In genomic region chr11:110713469-110713776, GRCh38 we compare ENCODE assay signal across 11 cellular contexts. TPM values are rescaled to one million over a fixed set of nuclear protein-coding genes. Genes with fewer than 3 reads are reported as not detected.
DNase-seq lines count a peak whose midpoint lies in the region; ATAC-seq, FAIRE-seq and TF ChIP-seq lines count a peak whose summit lies in the region.
"Had no signal": no experiment of that assay in that cellular context is flagged by ENCODE, and none has a peak within 500 bp of the region (broad histone marks: within the 10 kb centered on the region; RNA-seq: fewer than 3 reads in every experiment).

No MANE protein-coding gene starts in this region.

- H3K9me3 Mint-ChIP-seq in HFFc6, result no peaks in the 10 kb centered on the region
- no peaks in the 10 kb centered on the region for H3K9me3 Mint-ChIP-seq in activated T-helper 1 cell treated with anti-CD3 and anti-CD28 coated beads, Interleukin-12 subunit alpha, Interleukin-12 subunit beta, Interleukin-2, Interleukin-4 antibody, amounts not matched to agents 30 ng/mL and 10 ng/mL and 1 ng/mL, durations not matched to agents 14 hours and 24 hours and 36 hours
- no peaks in the 10 kb centered on the region for H3K9me3 Mint-ChIP-seq in stimulated activated effector memory CD8-positive, alpha-beta T cell treated with anti-CD3 and anti-CD28 coated beads, Interleukin-12 subunit alpha, Interleukin-12 subunit beta, amount 100 ng/mL, for 72 hours

- no peaks in the 10 kb centered on the region for H3K9me3 ChIP-seq in kidney (ENCODE audit: control insufficient read depth in 1 of 2, low read length in 2 of 2)

- peaks cover 6 to 13% of the 10 kb centered on the region in 2 donors for H3K4me1 ChIP-seq in kidney (ENCODE audit: control insufficient read depth in 1 of 2, insufficient read depth in 1 of 2, low read depth in 1 of 2, low read length in 2 of 2)

- no peaks in the 10 kb centered on the region for H3K36me3 Mint-ChIP-seq in HFFc6 (ENCODE audit: low read depth)
- peaks cover 2% of the 10 kb centered on the region for H3K36me3 Mint-ChIP-seq in activated T-helper 1 cell treated with anti-CD3 and anti-CD28 coated beads, Interleukin-12 subunit alpha, Interleukin-12 subunit beta, Interleukin-2, Interleukin-4 antibody, amounts not matched to agents 30 ng/mL and 10 ng/mL and 1 ng/mL, durations not matched to agents 14 hours and 24 hours and 36 hours (ENCODE audit: low read depth)
- no peaks in the 10 kb centered on the region for H3K36me3 Mint-ChIP-seq in stimulated activated effector memory CD8-positive, alpha-beta T cell treated with anti-CD3 and anti-CD28 coated beads, Interleukin-12 subunit alpha, Interleukin-12 subunit beta, amount 100 ng/mL, for 72 hours

- no peaks in the 10 kb centered on the region; the same call in 1 of the 2 replicates for H3K27me3 Mint-ChIP-seq in HFFc6 (ENCODE audit: insufficient read depth)
- H3K27me3 Mint-ChIP-seq in activated T-helper 1 cell treated with anti-CD3 and anti-CD28 coated beads, Interleukin-12 subunit alpha, Interleukin-12 subunit beta, Interleukin-2, Interleukin-4 antibody, amounts not matched to agents 30 ng/mL and 10 ng/mL and 1 ng/mL, durations not matched to agents 14 hours and 24 hours and 36 hours (ENCODE audit: insufficient read depth), result peaks cover 48% of the 10 kb centered on the region

- FAIRE-seq in kidney (lab: Jason Lieb, UNC), result no peak

- peak overlapping the region; percentile 83 for H3K4me3 Mint-ChIP-seq in HFFc6
- peak overlapping the region; percentile 23 for H3K4me3 Mint-ChIP-seq in activated T-helper 1 cell treated with anti-CD3 and anti-CD28 coated beads, Interleukin-12 subunit alpha, Interleukin-12 subunit beta, Interleukin-2, Interleukin-4 antibody, amounts not matched to agents 30 ng/mL and 10 ng/mL and 1 ng/mL, durations not matched to agents 14 hours and 24 hours and 36 hours
- H3K4me3 Mint-ChIP-seq in stimulated activated effector memory CD8-positive, alpha-beta T cell treated with anti-CD3 and anti-CD28 coated beads, Interleukin-12 subunit alpha, Interleukin-12 subunit beta, amount 100 ng/mL, for 72 hours, result peak overlapping the region; percentile 65

- peak overlapping the region in 1 of 2 donors; percentile 69 for H3K4me3 ChIP-seq in kidney (ENCODE audit: low read length in 2 of 2)

- no peak overlapping the region for H3K27ac Mint-ChIP-seq in HFFc6
- H3K27ac Mint-ChIP-seq in activated T-helper 1 cell treated with anti-CD3 and anti-CD28 coated beads, Interleukin-12 subunit alpha, Interleukin-12 subunit beta, Interleukin-2, Interleukin-4 antibody, amounts not matched to agents 30 ng/mL and 10 ng/mL and 1 ng/mL, durations not matched to agents 14 hours and 24 hours and 36 hours, result no peak overlapping the region
- no peak overlapping the region for H3K27ac Mint-ChIP-seq in stimulated activated effector memory CD8-positive, alpha-beta T cell treated with anti-CD3 and anti-CD28 coated beads, Interleukin-12 subunit alpha, Interleukin-12 subunit beta, amount 100 ng/mL, for 72 hours

- no peak for DNase-seq in HFFc6
- no peak for DNase-seq in activated T-helper 1 cell treated with anti-CD3 and anti-CD28 coated beads, Interleukin-12 subunit alpha, Interleukin-12 subunit beta, Interleukin-2, Interleukin-4 antibody, amounts not matched to agents 30 ng/mL and 10 ng/mL and 1 ng/mL, durations not matched to agents 14 hours and 24 hours and 36 hours (ENCODE audit: low spot score)
- peak; percentile 22 for DNase-seq in kidney
- DNase-seq in stimulated activated effector memory CD8-positive, alpha-beta T cell treated with anti-CD3 and anti-CD28 coated beads, Interleukin-12 subunit alpha, Interleukin-12 subunit beta, amount 100 ng/mL, for 72 hours (ENCODE audit: low spot score in 2 of 2), result no peak
- no peak for DNase-seq in KG1 (lab: John Stamatoyannopoulos, UW)
- DNase-seq: activated naive CD4-positive, alpha-beta T cell; GDM1; T-helper 9 cell had no signal

- no peaks in the 10 kb centered on the region for H3K36me3 ChIP-seq in kidney (ENCODE audit: control insufficient read depth in 1 of 2, insufficient read depth in 2 of 2, low read length in 2 of 2)

- TF ChIP-seq CTCF in HFFc6 (IDR thresholded peaks at IDR 0.05) (no peak), kidney (IDR thresholded peaks at IDR 0.05; ENCODE audit: borderline replicate concordance, extremely low read depth, insufficient read depth) (no peak)

- H3K27ac ChIP-seq in kidney (ENCODE audit: low read depth in 2 of 2, low read length in 2 of 2), result no peak overlapping the region
- H3K27ac ChIP-seq: KMS-11 had no signal

- intact Hi-C loops in activated T-helper 1 cell treated with anti-CD3 and anti-CD28 coated beads, Interleukin-12 subunit alpha, Interleukin-12 subunit beta, Interleukin-2, Interleukin-4 antibody, amounts not matched to agents 30 ng/mL and 10 ng/mL and 1 ng/mL, durations not matched to agents 14 hours and 24 hours and 36 hours (cut with micrococcal nuclease), result loop anchor here (5.0 kb wide), 2 partner anchors 261 to 519 kb away; no protein-coding TSS in a partner anchor
- intact Hi-C loops in kidney (cut with DNase I), result no loop called here

- peaks cover 16% of the 10 kb centered on the region for H3K4me1 Mint-ChIP-seq in HFFc6 (ENCODE audit: low read depth)
- H3K4me1 Mint-ChIP-seq in activated T-helper 1 cell treated with anti-CD3 and anti-CD28 coated beads, Interleukin-12 subunit alpha, Interleukin-12 subunit beta, Interleukin-2, Interleukin-4 antibody, amounts not matched to agents 30 ng/mL and 10 ng/mL and 1 ng/mL, durations not matched to agents 14 hours and 24 hours and 36 hours (ENCODE audit: low read depth), result peaks cover 13% of the 10 kb centered on the region
- H3K4me1 Mint-ChIP-seq in stimulated activated effector memory CD8-positive, alpha-beta T cell treated with anti-CD3 and anti-CD28 coated beads, Interleukin-12 subunit alpha, Interleukin-12 subunit beta, amount 100 ng/mL, for 72 hours, result peaks cover 17% of the 10 kb centered on the region

- no peak for ATAC-seq in stimulated activated effector memory CD8-positive, alpha-beta T cell treated with anti-CD3 and anti-CD28 coated beads, Interleukin-12 subunit alpha, Interleukin-12 subunit beta, amount 100 ng/mL, for 72 hours
- ATAC-seq in GM21717 (IDR thresholded peaks at IDR 0.05; ENCODE audit: unreplicated experiment), result no peak
- ATAC-seq in GM18511 (IDR thresholded peaks at IDR 0.05; ENCODE audit: unreplicated experiment), result no peak

- H3K9ac ChIP-seq in kidney (ENCODE audit: low read length in 2 of 2), result no peak overlapping the region
- H3K9ac ChIP-seq: KMS-11 had no signal

RNA-seq across cellular contexts. Expression of gene ARHGAP20, which starts 1.2 kb away (rescaled TPM):
- total RNA-seq in HFFc6 (2021; fragmentation: NEBNext Ultra II Directional; extraction: Animal tissue kit (Norgen Biotek cat#: 25700)), result 1 to 10 TPM in 2 of 6 experiments, under 1 TPM in 4; 0.52 to 1.2 (median 0.92) TPM
- not detected in 2 replicates for total RNA-seq in activated T-helper 1 cell treated with anti-CD3 and anti-CD28 coated beads, Interleukin-12 subunit alpha, Interleukin-12 subunit beta, Interleukin-2, Interleukin-4 antibody, amounts not matched to agents 30 ng/mL and 10 ng/mL and 1 ng/mL, durations not matched to agents 14 hours and 24 hours and 36 hours
- 1.4 TPM for total RNA-seq in kidney
- 0.11 TPM for polyA plus RNA-seq in kidney (ENCODE audit: insufficient read depth, low read depth, low replicate concordance)

Comparison
In these comparisons a context has a peak if more than half of its experiments do, and no peak if none do; other contexts are left out.
1. H3K4me3 Mint-ChIP-seq: peak in every context shown above with its lines; median percentile 83 in HFFc6; 65 in stimulated activated effector memory CD8-positive, alpha-beta T cell treated with anti-CD3 and anti-CD28 coated beads, Interleukin-12 subunit alpha, Interleukin-12 subunit beta, amount 100 ng/mL, for 72 hours; 23 in activated T-helper 1 cell treated with anti-CD3 and anti-CD28 coated beads, Interleukin-12 subunit alpha, Interleukin-12 subunit beta, Interleukin-2, Interleukin-4 antibody, amounts not matched to agents 30 ng/mL and 10 ng/mL and 1 ng/mL, durations not matched to agents 14 hours and 24 hours and 36 hours.